In the genomic region with DNA sequence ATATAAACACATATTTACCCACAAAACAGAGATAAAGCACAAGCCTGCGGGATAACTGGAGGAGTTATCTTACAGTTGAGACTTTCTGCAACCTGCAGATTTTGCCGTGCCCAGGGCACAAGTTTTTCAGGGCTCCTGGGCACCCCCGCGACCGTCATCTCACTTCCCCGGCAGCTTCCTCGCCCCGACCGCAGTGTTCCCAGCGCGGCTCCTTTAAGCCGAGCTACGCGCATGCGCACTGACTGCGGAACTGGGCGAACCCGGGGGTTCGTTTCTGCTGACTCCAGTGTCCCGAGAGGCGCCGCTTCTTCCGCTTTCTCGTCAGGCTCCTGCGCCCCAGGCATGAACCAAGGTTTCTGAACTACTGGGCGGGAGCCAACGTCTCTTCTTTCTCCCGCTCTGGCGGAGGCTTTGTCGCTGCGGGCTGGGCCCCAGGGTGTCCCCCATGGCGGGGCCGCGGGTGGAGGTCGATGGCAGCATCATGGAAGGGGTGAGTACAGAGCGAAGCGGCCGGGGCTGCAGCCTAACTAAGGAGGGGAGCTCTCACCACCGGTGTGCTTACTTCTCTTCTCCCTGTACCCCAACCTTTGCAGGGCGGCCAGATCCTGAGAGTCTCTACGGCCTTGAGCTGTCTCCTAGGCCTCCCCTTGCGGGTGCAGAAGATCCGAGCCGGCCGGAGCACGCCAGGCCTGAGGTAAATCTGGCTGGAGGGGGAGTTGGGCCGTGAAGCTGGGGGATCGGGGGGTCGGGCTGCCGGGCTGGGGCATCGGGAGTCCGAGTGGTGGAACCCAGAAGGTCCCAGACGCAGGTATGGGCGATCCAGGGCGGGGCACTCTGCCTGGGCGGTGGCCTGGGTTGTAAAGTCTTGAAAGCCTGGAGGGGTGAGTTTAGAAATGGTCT, we compare ENCODE assay signal across 8 cellular contexts.
DNase-seq lines count a peak whose midpoint lies in the region; ATAC-seq lines count a peak whose summit lies in the region.

A gene (plus strand): TSS at position 286 of the 900 bp plus-strand sequence. CDS start 160 bp downstream, at position 446.

- peak; percentile 98 for DNase-seq in AG08395 (ENCODE audit: low spot score)
- DNase-seq in NCI-H345 treated with DMSO at 0.1 percent for 48 hours (lab: John Stamatoyannopoulos, UW; ENCODE audit: unreplicated experiment): peak; percentile 92
- DNase-seq in activated CD4-positive, CD25-positive, alpha-beta regulatory T cell treated with anti-CD3 and anti-CD28 coated beads, Interleukin-2, amount 50 U/mL, for 16 hours (ENCODE audit: low read depth, low spot score): peak; percentile 92
- DNase-seq in central memory CD8-positive, alpha-beta T cell (ENCODE audit: low spot score in 2 of 2): peak; percentile 88 to 91
- peak; percentile 92 for DNase-seq in iris pigment epithelial cell (ENCODE audit: low read depth)
- DNase-seq in stimulated activated CD4-positive, alpha-beta T cell treated with anti-CD3 and anti-CD28 coated beads, Interleukin-12 subunit alpha, Interleukin-12 subunit beta, amount 100 ng/mL, for 4 hours: peak; percentile 94

- H3K4me1 Mint-ChIP-seq in central memory CD8-positive, alpha-beta T cell: peaks cover 50% of the 10 kb centered on the region

- peak; percentile 98 for ATAC-seq in GM19023 (IDR thresholded peaks at IDR 0.05; ENCODE audit: unreplicated experiment)
- peak; percentile 97 for ATAC-seq in HG03280 (IDR thresholded peaks at IDR 0.05; ENCODE audit: unreplicated experiment)
- peak; percentile 95 for ATAC-seq in central memory CD8-positive, alpha-beta T cell (replicated peaks; ENCODE audit: extremely low read depth, poor library complexity, severe bottlenecking)

- H3K36me3 Mint-ChIP-seq in central memory CD8-positive, alpha-beta T cell (ENCODE audit: insufficient read depth): peaks cover 42% of the 10 kb centered on the region

- no peaks in the 10 kb centered on the region for H3K27me3 Mint-ChIP-seq in central memory CD8-positive, alpha-beta T cell

- peak within 1 kb of the TSS; percentile 99 for H3K27ac Mint-ChIP-seq in central memory CD8-positive, alpha-beta T cell (ENCODE audit: low read depth)

- peak within 1 kb of the TSS; percentile 100 for H3K4me3 Mint-ChIP-seq in central memory CD8-positive, alpha-beta T cell

- no peaks in the 10 kb centered on the region for H3K9me3 Mint-ChIP-seq in central memory CD8-positive, alpha-beta T cell

Comparison
In these comparisons a context has a peak if more than half of its experiments do, and no peak if none do; other contexts are left out.
1. Peak in every context shown above with its lines: DNase-seq and ATAC-seq.